13 cellular contexts compared by ENCODE assay signal in genomic region chr17:66755101-66755943, GRCh38.
DNase-seq lines count a peak whose midpoint lies in the region; ATAC-seq and TF ChIP-seq lines count a peak whose summit lies in the region.
"Had no signal": no experiment of that assay in that cellular context is flagged by ENCODE, and none has a peak within 500 bp of the region (broad histone marks: within the 10 kb centered on the region; RNA-seq: fewer than 3 reads in every experiment).

No MANE protein-coding gene starts in this region.

- no peaks in the 10 kb centered on the region for H3K27me3 ChIP-seq in kidney epithelial cell (ENCODE audit: control insufficient read depth, insufficient read depth, low read length)

- no peak overlapping the region for H3K4me3 Mint-ChIP-seq in type B pancreatic cell
- H3K4me3 Mint-ChIP-seq: activated CD4-positive, alpha-beta T cell treated with anti-CD3 and anti-CD28 coated beads for 36 hours had no signal

- in situ Hi-C loops in Caki2 (cut with HindIII; ENCODE audit: low pct_unique_long_range_greater_than_20kb, low sequenced_read_pairs): no loop called here

- DNase-seq in Caki2 (ENCODE audit: low read depth) (peak; percentile 54), NCI-H1105 treated with DMSO at 0.1 percent for 48 hours (lab: John Stamatoyannopoulos, UW) (peak; percentile 91), NCI-H748 (lab: John Stamatoyannopoulos, UW; ENCODE audit: unreplicated experiment) (peak; percentile 94), kidney epithelial cell (ENCODE audit: low read depth) (peak; percentile 43), type B pancreatic cell (ENCODE audit: extremely low spot score, unreplicated experiment) (no peak), ureter (ENCODE audit: low spot score) (no peak), KG1 (lab: John Stamatoyannopoulos, UW) (no peak)
- DNase-seq: activated CD4-positive, alpha-beta T cell treated with anti-CD3 and anti-CD28 coated beads for 36 hours; dermis blood vessel endothelial cell; MV-4-11; PC-9; T-helper 1 cell had no signal

- H3K4me3 ChIP-seq in kidney epithelial cell (ENCODE audit: low read depth, low read length): no peak overlapping the region
- H3K4me3 ChIP-seq: PC-9 had no signal

- TF ChIP-seq CTCF in kidney epithelial cell (IDR thresholded peaks at IDR 0.05; ENCODE audit: insufficient read depth, low read length, poor library complexity, severe bottlenecking) (no peak), type B pancreatic cell (conservative IDR thresholded peaks at IDR 0.05) (no peak)

- peaks cover 1% of the 10 kb centered on the region for H3K36me3 ChIP-seq in kidney epithelial cell (ENCODE audit: control insufficient read depth, insufficient read depth, low read length)

- no peaks in the 10 kb centered on the region for H3K27me3 Mint-ChIP-seq in type B pancreatic cell
- H3K27me3 Mint-ChIP-seq: activated CD4-positive, alpha-beta T cell treated with anti-CD3 and anti-CD28 coated beads for 36 hours had no signal

- no peak for ATAC-seq in HG03432 (IDR thresholded peaks at IDR 0.05; ENCODE audit: unreplicated experiment)
- ATAC-seq: activated CD4-positive, alpha-beta T cell treated with anti-CD3 and anti-CD28 coated beads for 36 hours had no signal

- peaks cover 6% of the 10 kb centered on the region for H3K36me3 Mint-ChIP-seq in type B pancreatic cell

- peaks cover 19% of the 10 kb centered on the region for H3K4me1 Mint-ChIP-seq in type B pancreatic cell (ENCODE audit: unreplicated experiment)
- H3K4me1 Mint-ChIP-seq: activated CD4-positive, alpha-beta T cell treated with anti-CD3 and anti-CD28 coated beads for 36 hours had no signal

- peaks cover 4% of the 10 kb centered on the region for H3K9me3 Mint-ChIP-seq in type B pancreatic cell

- no peak overlapping the region for H3K27ac Mint-ChIP-seq in type B pancreatic cell
- H3K27ac Mint-ChIP-seq: activated CD4-positive, alpha-beta T cell treated with anti-CD3 and anti-CD28 coated beads for 36 hours had no signal

Comparison
In these comparisons a context has a peak if more than half of its experiments do, and no peak if none do; other contexts are left out.
1. DNase-seq: peak in Caki2 (single experiment), NCI-H1105 treated with DMSO at 0.1 percent for 48 hours (single experiment), NCI-H748 (single experiment) and kidney epithelial cell (single experiment); none in type B pancreatic cell (single experiment), ureter (single experiment) and KG1 (single experiment).